Comparison of ENCODE assay signal across 8 cellular contexts in genomic region chr9:125241000-125241862, GRCh38. TPM values are rescaled to one million over a fixed set of nuclear protein-coding genes. Genes with fewer than 3 reads are reported as not detected.
DNase-seq lines count a peak whose midpoint lies in the region; ATAC-seq and TF ChIP-seq lines count a peak whose summit lies in the region.

TSS of gene HSPA5 (minus strand) at chr9:125241343. CDS start at chr9:125241126, 217 bp downstream.

- DNase-seq in GM06990 (ENCODE audit: extremely low read depth, insufficient read length) (peak; percentile 97), HFFc6 (peak; percentile 99), NB4 (ENCODE audit: low read depth) (peak; percentile 99), SK-N-MC (ENCODE audit: low read depth, low spot score) (peak; percentile 98), substantia nigra (lab: John Stamatoyannopoulos, UW) (peak; percentile 88 to 100 (median 99))
- peak; percentile 100 for DNase-seq in activated naive CD4-positive, alpha-beta T cell treated with anti-CD3 and anti-CD28 coated beads, Interleukin-2, amount 10 ng/mL, durations not matched to agents 7 days and 5 days

- peaks cover 14% of the 10 kb centered on the region for H3K27me3 Mint-ChIP-seq in HFFc6 (ENCODE audit: insufficient read depth)
- peaks cover 4% of the 10 kb centered on the region for H3K27me3 Mint-ChIP-seq in activated naive CD4-positive, alpha-beta T cell treated with anti-CD3 and anti-CD28 coated beads, Interleukin-2, amount 10 ng/mL, durations not matched to agents 7 days and 5 days

- H3K4me3 ChIP-seq in GM06990 (replicated peaks; ENCODE audit: low read depth, low read length) = peak within 1 kb of the TSS; percentile 99
- peak within 1 kb of the TSS; percentile 99 for H3K4me3 ChIP-seq in NB4 (ENCODE audit: low read depth, low read length)
- H3K4me3 ChIP-seq in SK-N-MC = peak within 1 kb of the TSS; percentile 97
- H3K4me3 ChIP-seq in gastroesophageal sphincter = peak within 1 kb of the TSS; percentile 86 to 91
- H3K4me3 ChIP-seq in neutrophil (ENCODE audit: low read depth in 1 of 2, low read length in 1 of 2) = peak within 1 kb of the TSS; percentile 92 to 99

- ATAC-seq in gastroesophageal sphincter = peak; percentile 99

- H3K4me1 ChIP-seq in gastroesophageal sphincter (peaks cover 2 to 49% (median 24%) of the 10 kb centered on the region in 3 donors), neutrophil (ENCODE audit: control insufficient read depth in 1 of 2, insufficient read depth in 1 of 2, low read depth in 1 of 2, low read length in 1 of 2) (peaks cover 45 to 59% of the 10 kb centered on the region in 2 experiments)

- TF ChIP-seq POLR2A in NB4 (IDR thresholded peaks at IDR 0.05; ENCODE audit: extremely low read depth, insufficient read length) (peak; percentile 97), gastroesophageal sphincter (IDR thresholded peaks at IDR 0.05) (peak; percentile 96 to 97)

- 0% methylated on average over 11 to 27 of the region's 59 CpGs for WGBS in gastroesophageal sphincter (ENCODE audit: low coverage in 1 of 2), 2 donors

- peaks cover 6% of the 10 kb centered on the region for H3K9me3 Mint-ChIP-seq in HFFc6
- H3K9me3 Mint-ChIP-seq in activated naive CD4-positive, alpha-beta T cell treated with anti-CD3 and anti-CD28 coated beads, Interleukin-2, amount 10 ng/mL, durations not matched to agents 7 days and 5 days = no peaks in the 10 kb centered on the region

- peaks cover 49% of the 10 kb centered on the region for H3K36me3 Mint-ChIP-seq in HFFc6 (ENCODE audit: low read depth)
- H3K36me3 Mint-ChIP-seq in activated naive CD4-positive, alpha-beta T cell treated with anti-CD3 and anti-CD28 coated beads, Interleukin-2, amount 10 ng/mL, durations not matched to agents 7 days and 5 days = peaks cover 46% of the 10 kb centered on the region

- H3K36me3 ChIP-seq in GM06990 (ENCODE audit: control insufficient read depth, insufficient read depth, low read length) (peaks cover 13% of the 10 kb centered on the region), SK-N-MC (ENCODE audit: insufficient read depth, low read length) (peaks cover 44% of the 10 kb centered on the region), gastroesophageal sphincter (peaks cover 0 to 36% of the 10 kb centered on the region in 2 donors), neutrophil (peaks cover 37% of the 10 kb centered on the region)

- H3K27ac Mint-ChIP-seq in HFFc6 = peak within 1 kb of the TSS; percentile 98
- H3K27ac Mint-ChIP-seq in activated naive CD4-positive, alpha-beta T cell treated with anti-CD3 and anti-CD28 coated beads, Interleukin-2, amount 10 ng/mL, durations not matched to agents 7 days and 5 days = peak within 1 kb of the TSS; percentile 95

- TF ChIP-seq EP300 in gastroesophageal sphincter (IDR thresholded peaks at IDR 0.05) = no peak

- no peaks in the 10 kb centered on the region for H3K27me3 ChIP-seq in GM06990 (replicated peaks; ENCODE audit: control insufficient read depth, insufficient read depth, low read length)
- no peaks in the 10 kb centered on the region for H3K27me3 ChIP-seq in gastroesophageal sphincter
- H3K27me3 ChIP-seq in neutrophil = no peaks in the 10 kb centered on the region

- CTCF ChIA-PET in activated naive CD4-positive, alpha-beta T cell treated with anti-CD3 and anti-CD28 coated beads, Interleukin-2, amount 10 ng/mL, durations not matched to agents 7 days and 5 days (lab: Charles Lee) = interaction anchor here (2.1 kb wide), 1 partner anchor 20 kb away, joined by 9 read pairs; the partner anchor contains the start of gene GAPVD1

- no peaks in the 10 kb centered on the region for H3K9me3 ChIP-seq in SK-N-MC (ENCODE audit: low read depth, low read length)
- H3K9me3 ChIP-seq in gastroesophageal sphincter = no peaks in the 10 kb centered on the region
- no peaks in the 10 kb centered on the region for H3K9me3 ChIP-seq in neutrophil

- no peak for TF ChIP-seq CTCF in GM06990 (IDR thresholded peaks at IDR 0.05; ENCODE audit: insufficient read depth, low read length, poor library complexity, severe bottlenecking)
- peak; percentile 33; the same call in 1 of the 2 replicates for TF ChIP-seq CTCF in HFFc6 (IDR thresholded peaks at IDR 0.05)
- TF ChIP-seq CTCF in NB4 (IDR thresholded peaks at IDR 0.05; ENCODE audit: low read depth, low read length) = no peak
- peak in 2 of 4 experiments; percentile 40 to 56 for TF ChIP-seq CTCF in gastroesophageal sphincter (IDR thresholded peaks at IDR 0.05)
- TF ChIP-seq CTCF in neutrophil (IDR thresholded peaks at IDR 0.05) = peak; percentile 57

- H3K9ac ChIP-seq in SK-N-MC (ENCODE audit: insufficient read length) = peak within 1 kb of the TSS; percentile 97

- peak within 1 kb of the TSS; percentile 95 for H3K4me3 Mint-ChIP-seq in HFFc6
- peak within 1 kb of the TSS; percentile 84 for H3K4me3 Mint-ChIP-seq in activated naive CD4-positive, alpha-beta T cell treated with anti-CD3 and anti-CD28 coated beads, Interleukin-2, amount 10 ng/mL, durations not matched to agents 7 days and 5 days

- H3K4me1 Mint-ChIP-seq in HFFc6 (ENCODE audit: low read depth) = peaks cover 54% of the 10 kb centered on the region
- peaks cover 48% of the 10 kb centered on the region for H3K4me1 Mint-ChIP-seq in activated naive CD4-positive, alpha-beta T cell treated with anti-CD3 and anti-CD28 coated beads, Interleukin-2, amount 10 ng/mL, durations not matched to agents 7 days and 5 days

- H3K27ac ChIP-seq in SK-N-MC (peak within 1 kb of the TSS; percentile 80), gastroesophageal sphincter (peak within 1 kb of the TSS; percentile 91 to 98 (median 95)), neutrophil (peak within 1 kb of the TSS; percentile 97), substantia nigra (ENCODE audit: low read depth, low read length, poor library complexity, severe bottlenecking) (peak within 1 kb of the TSS; percentile 92)

RNA-seq across cellular contexts. Expression of gene HSPA5, which starts in this region (rescaled TPM):
- 100 to 1,000 TPM; 495 to 626 (median 613) TPM for total RNA-seq in HFFc6 (2021; fragmentation: NEBNext Ultra II Directional; extraction: Animal tissue kit (Norgen Biotek cat#: 25700))
- total RNA-seq in gastroesophageal sphincter = 10 to 100 TPM; 53.7 to 88.5 (median 81.5) TPM

Comparison
In these comparisons a context has a peak if more than half of its experiments do, and no peak if none do; other contexts are left out.
1. Peak in every context shown above with its lines: DNase-seq, ATAC-seq, H3K4me3 ChIP-seq and H3K27ac ChIP-seq.
2. RNA of gene HSPA5 (total RNA-seq): 495 to 626 TPM in HFFc6; 53.7 to 88.5 TPM in gastroesophageal sphincter; every median in the first group is over 4 times any median in the second.
3. CTCF ChIP-seq: peak in HFFc6 (single experiment) and neutrophil (single experiment); none in GM06990 (single experiment) and NB4 (single experiment).